Comparison of ENCODE assay signal across 9 cellular contexts in genomic region chr3:23324745-23325144, GRCh38.
A peak's percentile ranks its signal among the peaks of the same experiment; 100 is the strongest.
DNase-seq lines count a peak whose midpoint lies in the region; ATAC-seq and TF ChIP-seq lines count a peak whose summit lies in the region.
"Had no signal": no experiment of that assay in that cellular context is flagged by ENCODE, and none has a peak within 500 bp of the region (broad histone marks: within the 10 kb centered on the region; RNA-seq: fewer than 3 reads in every experiment).

No MANE protein-coding gene starts in this region.

- no peaks in the 10 kb centered on the region for H3K27me3 Mint-ChIP-seq in type B pancreatic cell

- no peaks in the 10 kb centered on the region for H3K36me3 Mint-ChIP-seq in type B pancreatic cell

- H3K4me1 ChIP-seq in RWPE2 (ENCODE audit: insufficient read depth, poor library complexity, severe bottlenecking) = peaks cover 22% of the 10 kb centered on the region
- peaks cover 14% of the 10 kb centered on the region for H3K4me1 ChIP-seq in vagina

- H3K4me1 Mint-ChIP-seq in type B pancreatic cell (ENCODE audit: unreplicated experiment) = no peaks in the 10 kb centered on the region

- no peak overlapping the region for H3K27ac Mint-ChIP-seq in type B pancreatic cell

- peak overlapping the region; percentile 61 for H3K27ac ChIP-seq in RWPE2 (ENCODE audit: poor library complexity, severe bottlenecking)
- H3K27ac ChIP-seq in vagina = no peak overlapping the region

- no peaks in the 10 kb centered on the region for H3K36me3 ChIP-seq in RWPE2 (ENCODE audit: low read depth)
- H3K36me3 ChIP-seq in vagina = no peaks in the 10 kb centered on the region

- H3K4me3 Mint-ChIP-seq in type B pancreatic cell = no peak overlapping the region

- DNase-seq in GM03348 (ENCODE audit: low spot score) (peak; percentile 47), RWPE2 (ENCODE audit: low spot score) (no peak), kidney glomerular epithelial cell (lab: John Stamatoyannopoulos, UW) (peak; percentile 17), NCI-H1417 treated with DMSO at 0.1 percent for 48 hours (lab: John Stamatoyannopoulos, UW) (no peak), vagina (ENCODE audit: extremely low spot score in 2 of 2) (no peak), type B pancreatic cell (ENCODE audit: extremely low spot score, unreplicated experiment) (no peak), midbrain (lab: John Stamatoyannopoulos, UW) (no peak)
- DNase-seq: amniotic stem cell had no signal

- TF ChIP-seq CTCF in RWPE2 (IDR thresholded peaks at IDR 0.05; ENCODE audit: poor library complexity, severe bottlenecking) = no peak
- TF ChIP-seq CTCF in vagina (IDR thresholded peaks at IDR 0.05) = no peak
- no peak for TF ChIP-seq CTCF in type B pancreatic cell (conservative IDR thresholded peaks at IDR 0.05)

- intact Hi-C loops in vagina (cut with DNase I) = no loop called here

- H3K9me3 Mint-ChIP-seq in type B pancreatic cell = no peaks in the 10 kb centered on the region

- H3K9me3 ChIP-seq in RWPE2 (ENCODE audit: severe bottlenecking) (no peaks in the 10 kb centered on the region), vagina (no peaks in the 10 kb centered on the region)

- H3K4me3 ChIP-seq in RWPE2 (ENCODE audit: severe bottlenecking) = no peak overlapping the region
- H3K4me3 ChIP-seq in vagina = no peak overlapping the region

- ATAC-seq in HG02885 (IDR thresholded peaks at IDR 0.05; ENCODE audit: poor library complexity, unreplicated experiment) (peak; percentile 63), RWPE2 (ENCODE audit: low read depth) (peak; percentile 79)

- H3K27me3 ChIP-seq in RWPE2 (ENCODE audit: insufficient read depth, poor library complexity, severe bottlenecking) (no peaks in the 10 kb centered on the region), vagina (no peaks in the 10 kb centered on the region)

- no peak for TF ChIP-seq POLR2A in vagina (IDR thresholded peaks at IDR 0.05)

Comparison
In these comparisons a context has a peak if more than half of its experiments do, and no peak if none do; other contexts are left out.
1. DNase-seq: peak in GM03348 (single experiment) and kidney glomerular epithelial cell (single experiment); none in RWPE2 (single experiment), NCI-H1417 treated with DMSO at 0.1 percent for 48 hours (single experiment), vagina (0 of 2), type B pancreatic cell (single experiment) and midbrain (single experiment).